Comparison of ENCODE assay signal across 1 cellular context in the genomic region with DNA sequence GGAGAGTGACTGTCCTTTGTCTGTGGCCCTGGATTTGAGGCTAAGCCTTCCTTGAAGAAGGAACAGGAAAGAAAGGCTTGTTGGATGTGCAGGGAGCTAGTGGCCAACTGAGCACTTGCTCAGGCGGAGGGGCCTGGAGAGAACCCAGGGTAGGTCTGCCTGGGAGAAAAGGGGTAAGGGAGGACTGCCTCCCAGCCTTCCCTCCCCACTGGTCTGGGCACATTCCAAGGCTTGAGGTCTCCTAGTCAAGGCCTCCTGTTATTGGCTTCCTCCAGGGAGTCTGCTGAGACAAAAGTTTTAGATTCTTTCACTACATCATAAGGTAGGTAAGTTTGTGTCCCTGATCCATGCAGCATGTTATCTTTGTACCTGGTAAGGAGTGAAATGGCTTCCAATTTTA.
TF ChIP-seq lines count a peak whose summit lies in the region.

No MANE protein-coding gene starts in this region.

TF ChIP-seq in GM23338, 12 proteins besides CTCF, POLR2A, EP300 and RAD21 (continued from another document):
- no peak for TF ChIP-seq ZNF331 (CRISPR knock-in tag; IDR thresholded peaks at IDR 0.05; ENCODE audit: low read depth)
- TF ChIP-seq ZNF114 (CRISPR knock-in tag; IDR thresholded peaks at IDR 0.05): no peak
